Comparison of ENCODE assay signal across 10 cellular contexts in genomic region chr14:50303744-50304471, GRCh38. TPM values are rescaled to one million over a fixed set of nuclear protein-coding genes. Genes with fewer than 3 reads are reported as not detected.
DNase-seq lines count a peak whose midpoint lies in the region; ATAC-seq and TF ChIP-seq lines count a peak whose summit lies in the region.
"Had no signal": no experiment of that assay in that cellular context is flagged by ENCODE, and none has a peak within 500 bp of the region (broad histone marks: within the 10 kb centered on the region; RNA-seq: fewer than 3 reads in every experiment).

No MANE protein-coding gene starts in this region.

- no peak for TF ChIP-seq CTCF in HL-60 (IDR thresholded peaks at IDR 0.05; ENCODE audit: insufficient read depth, low read length)
- no peak for TF ChIP-seq CTCF in RWPE2 (IDR thresholded peaks at IDR 0.05; ENCODE audit: poor library complexity, severe bottlenecking)
- no peak for TF ChIP-seq CTCF in fibroblast of the aortic adventitia (IDR thresholded peaks at IDR 0.05; ENCODE audit: insufficient read depth, low read length)
- TF ChIP-seq CTCF in SK-N-SH (IDR thresholded peaks at IDR 0.05): no peak

- 0 out of 2 replicates have a peak, but pooled peaks cover 5% of the 10 kb centered on the region for H3K79me2 ChIP-seq in SK-N-SH (ENCODE audit: insufficient read depth)

- peak; percentile 91 to 96 for DNase-seq in HL-60 (ENCODE audit: low read depth in 1 of 2, low spot score in 1 of 2)
- DNase-seq in RWPE2 (ENCODE audit: low spot score): no peak
- DNase-seq in fibroblast of the aortic adventitia (ENCODE audit: low read depth): peak; percentile 43
- DNase-seq in renal cortical epithelial cell (ENCODE audit: low read depth): peak; percentile 94
- no peak for DNase-seq in SK-N-SH
- DNase-seq in medulla oblongata (ENCODE audit: extremely low spot score): no peak
- DNase-seq in NCI-H524 (lab: John Stamatoyannopoulos, UW): no peak
- DNase-seq: PC-3; stimulated activated naive CD8-positive, alpha-beta T cell treated with anti-CD3 and anti-CD28 coated beads, Interleukin-15, amount 100 ng/mL, for 72 hours had no signal

- no peak overlapping the region for H2AFZ ChIP-seq in SK-N-SH (ENCODE audit: low read depth)

- whole genome bisulfite sequencing in SK-N-SH (ENCODE audit: low lambda C conversion rate): 95% methylated on average over 8 of the region's 8 CpGs

- H3K9me3 ChIP-seq in RWPE2 (ENCODE audit: severe bottlenecking): no peaks in the 10 kb centered on the region
- no peaks in the 10 kb centered on the region for H3K9me3 ChIP-seq in SK-N-SH

- no peak for TF ChIP-seq EP300 in SK-N-SH (IDR thresholded peaks at IDR 0.05; ENCODE audit: borderline replicate concordance in 1 of 2, low read depth in 1 of 2, low read length in 1 of 2)

- no peak overlapping the region for H3K4me2 ChIP-seq in SK-N-SH

- no peak for TF ChIP-seq RAD21 in SK-N-SH (IDR thresholded peaks at IDR 0.05; ENCODE audit: low read length)

- H3K36me3 ChIP-seq in RWPE2 (ENCODE audit: low read depth) (peaks cover 16% of the 10 kb centered on the region), SK-N-SH (replicated peaks in 1 of 2; ENCODE audit: control insufficient read depth in 1 of 2, insufficient read depth in 2 of 2, low read length in 1 of 2) (peaks cover 0 to 10% of the 10 kb centered on the region in 2 experiments)

- POLR2A ChIA-PET in SK-N-SH (lab: Yijun Ruan, JAX): no interaction called here

- H3K27me3 ChIP-seq in HL-60 (ENCODE audit: insufficient read depth, poor library complexity, severe bottlenecking) (no peaks in the 10 kb centered on the region), RWPE2 (ENCODE audit: insufficient read depth, poor library complexity, severe bottlenecking) (no peaks in the 10 kb centered on the region), SK-N-SH (ENCODE audit: insufficient read depth) (no peaks in the 10 kb centered on the region)

- no peaks in the 10 kb centered on the region for H3F3A ChIP-seq in SK-N-SH (replicated peaks; ENCODE audit: insufficient read depth)

- no peak overlapping the region for H3K4me3 ChIP-seq in HL-60 (replicated peaks; ENCODE audit: insufficient read depth, low read length)
- no peak overlapping the region for H3K4me3 ChIP-seq in RWPE2 (ENCODE audit: severe bottlenecking)
- H3K4me3 ChIP-seq in fibroblast of the aortic adventitia (ENCODE audit: low read depth, low read length): no peak overlapping the region
- no peak overlapping the region for H3K4me3 ChIP-seq in SK-N-SH (ENCODE audit: low read depth in 2 of 2, low read length in 1 of 2)

- ATAC-seq in RWPE2 (ENCODE audit: low read depth) (peak; percentile 49; the same call in 1 of the 3 replicates), HG03196 (IDR thresholded peaks at IDR 0.05; ENCODE audit: unreplicated experiment) (no peak)
- ATAC-seq: PC-3; stimulated activated naive CD8-positive, alpha-beta T cell treated with anti-CD3 and anti-CD28 coated beads, Interleukin-15, amount 100 ng/mL, for 72 hours had no signal

- peaks cover 3% of the 10 kb centered on the region; the same call in 1 of the 2 replicates for H3K9me2 ChIP-seq in SK-N-SH

- CTCF ChIA-PET in SK-N-SH (lab: Yijun Ruan, JAX): interaction anchor here (1.0 kb wide), 1 partner anchor 56 kb away, joined by 3 read pairs; no protein-coding TSS in a partner anchor

- H4K20me1 ChIP-seq in SK-N-SH (ENCODE audit: insufficient read depth): no peaks in the 10 kb centered on the region

- peaks cover 3% of the 10 kb centered on the region for H3K4me1 ChIP-seq in RWPE2 (ENCODE audit: insufficient read depth, poor library complexity, severe bottlenecking)
- H3K4me1 ChIP-seq in SK-N-SH (ENCODE audit: control insufficient read depth in 1 of 2, insufficient read depth in 2 of 2, low read depth in 1 of 2, low read length in 1 of 2): no peaks in the 10 kb centered on the region

- no peak overlapping the region for H3K9ac ChIP-seq in SK-N-SH

- H3K27ac ChIP-seq in HL-60 (replicated peaks): peak overlapping the region; percentile 54
- no peak overlapping the region for H3K27ac ChIP-seq in RWPE2 (ENCODE audit: poor library complexity, severe bottlenecking)
- H3K27ac ChIP-seq in SK-N-SH (ENCODE audit: low read depth in 2 of 2, low read length in 1 of 2): no peak overlapping the region

TF ChIP-seq in SK-N-SH, 30 proteins besides CTCF, POLR2A, EP300 and RAD21:
- no peak for TF ChIP-seq JUND (IDR thresholded peaks at IDR 0.05)
- TF ChIP-seq NFIC (IDR thresholded peaks at IDR 0.05; ENCODE audit: borderline replicate concordance): no peak
- no peak for TF ChIP-seq REST (IDR thresholded peaks at IDR 0.05; ENCODE audit: low read depth, low read length)
- no peak for TF ChIP-seq POLR2AphosphoS5 (IDR thresholded peaks at IDR 0.05; ENCODE audit: low read depth, low read length)
- no peak for TF ChIP-seq MEF2A (IDR thresholded peaks at IDR 0.05; ENCODE audit: borderline replicate concordance, low read depth)

RNA-seq across cellular contexts. Expression of gene L2HGDH, which starts 8.1 kb away (rescaled TPM):
- total RNA-seq in fibroblast of the aortic adventitia (ENCODE audit: low replicate concordance): 0.98 and 3.3 TPM in 2 replicates
- total RNA-seq in renal cortical epithelial cell: 7.3 and 13.6 TPM in 2 replicates
- polyA plus RNA-seq in SK-N-SH (2012; rRNA removed): 5.4 and 8.4 TPM in 2 replicates
- polyA plus RNA-seq in SK-N-SH (2012; cell fraction: cytosol; rRNA removed): 6.0 and 6.2 TPM in 2 replicates
- 4.3 and 5.2 TPM in 2 replicates for polyA plus RNA-seq in SK-N-SH (2012; cell fraction: nucleus; rRNA removed)

RNA-seq across cellular contexts. Expression of gene DMAC2L, which starts 8.2 kb away (rescaled TPM):
- total RNA-seq in fibroblast of the aortic adventitia (ENCODE audit: low replicate concordance) (2.2 and 4.4 TPM in 2 replicates), renal cortical epithelial cell (6.1 and 10.6 TPM in 2 replicates)
- polyA plus RNA-seq in SK-N-SH (2012; rRNA removed): 20.3 and 22.7 TPM in 2 replicates
- polyA plus RNA-seq in SK-N-SH (2012; cell fraction: cytosol; rRNA removed): 18.4 and 21.9 TPM in 2 replicates
- 12.5 and 21.6 TPM in 2 replicates for polyA plus RNA-seq in SK-N-SH (2012; cell fraction: nucleus; rRNA removed)

Comparison
In these comparisons a context has a peak if more than half of its experiments do, and no peak if none do; other contexts are left out.
1. DNase-seq: peak in HL-60 (2 of 2), fibroblast of the aortic adventitia (single experiment) and renal cortical epithelial cell (single experiment); none in RWPE2 (single experiment), SK-N-SH (single experiment), medulla oblongata (single experiment) and NCI-H524 (0 of 2).